In the genomic region with DNA sequence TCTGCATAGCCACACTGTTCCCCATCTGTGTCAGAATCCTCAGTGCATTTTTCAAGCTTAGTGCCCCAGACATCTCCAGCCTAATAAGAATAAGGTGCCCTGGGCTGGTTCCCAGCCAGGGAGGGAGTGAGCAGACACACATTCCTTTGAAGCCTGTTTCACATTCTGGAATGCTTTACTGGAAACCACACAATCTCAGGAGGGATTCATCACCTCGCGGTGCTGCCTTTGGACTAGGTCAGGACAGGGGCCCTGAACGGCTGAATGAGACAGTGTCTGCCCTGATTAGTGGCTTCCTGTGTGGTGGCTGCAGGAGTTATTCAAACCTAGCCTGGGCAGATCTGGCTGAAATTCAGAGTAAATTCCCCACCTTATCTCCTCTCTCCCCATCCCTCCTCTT, we compare ENCODE assay signal across 15 cellular contexts.
DNase-seq lines count a peak whose midpoint lies in the region; ATAC-seq, FAIRE-seq and TF ChIP-seq lines count a peak whose summit lies in the region.
"Had no signal": no experiment of that assay in that cellular context is flagged by ENCODE, and none has a peak within 500 bp of the region (broad histone marks: within the 10 kb centered on the region; RNA-seq: fewer than 3 reads in every experiment).

No MANE protein-coding gene starts in this region.

- peaks cover 5% of the 10 kb centered on the region for H3K27me3 Mint-ChIP-seq in osteocyte (ENCODE audit: unreplicated experiment)
- H3K27me3 Mint-ChIP-seq in activated naive CD8-positive, alpha-beta T cell treated with anti-CD3 and anti-CD28 coated beads for 36 hours: peaks cover 12% of the 10 kb centered on the region

- H3K36me3 ChIP-seq in RWPE2 (ENCODE audit: low read depth): no peaks in the 10 kb centered on the region
- H3K36me3 ChIP-seq: right lobe of liver had no signal

- H3K4me3 Mint-ChIP-seq in osteocyte (ENCODE audit: unreplicated experiment): no peak overlapping the region
- H3K4me3 Mint-ChIP-seq in activated naive CD8-positive, alpha-beta T cell treated with anti-CD3 and anti-CD28 coated beads for 36 hours: no peak overlapping the region
- H3K4me3 Mint-ChIP-seq: activated T-cell treated with anti-CD3 and anti-CD28 coated beads, Interleukin-2, amount 50 U/mL, for 72 hours; endodermal cell had no signal

- no peak for TF ChIP-seq POLR2A in GM12892 (IDR thresholded peaks at IDR 0.05; ENCODE audit: low read depth, low read length)

- TF ChIP-seq CTCF in RWPE2 (IDR thresholded peaks at IDR 0.05; ENCODE audit: poor library complexity, severe bottlenecking): no peak
- TF ChIP-seq CTCF in fibroblast of villous mesenchyme (IDR thresholded peaks at IDR 0.05; ENCODE audit: insufficient read depth, low read depth, low read length): no peak
- TF ChIP-seq CTCF in osteocyte (IDR thresholded peaks at IDR 0.05): no peak

- H3K4me1 ChIP-seq in RWPE2 (ENCODE audit: insufficient read depth, poor library complexity, severe bottlenecking): peaks cover 9% of the 10 kb centered on the region
- H3K4me1 ChIP-seq: body of pancreas, right lobe of liver had no signal

- H3K9me3 ChIP-seq in RWPE2 (ENCODE audit: severe bottlenecking): no peaks in the 10 kb centered on the region
- H3K9me3 ChIP-seq: right lobe of liver had no signal

- no peak overlapping the region for H3K4me3 ChIP-seq in RWPE2 (ENCODE audit: severe bottlenecking)
- H3K4me3 ChIP-seq in fibroblast of villous mesenchyme (ENCODE audit: low read depth, low read length): no peak overlapping the region
- H3K4me3 ChIP-seq: body of pancreas, right lobe of liver had no signal

- peak; percentile 30 for DNase-seq in ELR (ENCODE audit: low read depth)
- no peak for DNase-seq in RWPE2 (ENCODE audit: low spot score)
- peak; percentile 11 for DNase-seq in fibroblast of villous mesenchyme (ENCODE audit: low read depth)
- DNase-seq in osteocyte (ENCODE audit: extremely low spot score, unreplicated experiment): no peak
- no peak for DNase-seq in Kasumi-1 (lab: John Stamatoyannopoulos, UW)
- DNase-seq in effector CD4-positive, alpha-beta T cell: no peak
- no peak for DNase-seq in activated naive CD8-positive, alpha-beta T cell treated with anti-CD3 and anti-CD28 coated beads for 36 hours
- no peak for DNase-seq in GM12892 (ENCODE audit: insufficient read length)
- DNase-seq: activated T-cell treated with anti-CD3 and anti-CD28 coated beads, Interleukin-2, amount 50 U/mL, for 72 hours; endodermal cell; NCI-H2171; right lobe of liver had no signal

- H3K27ac Mint-ChIP-seq in osteocyte (ENCODE audit: unreplicated experiment): peak overlapping the region; percentile 32
- H3K27ac Mint-ChIP-seq in activated naive CD8-positive, alpha-beta T cell treated with anti-CD3 and anti-CD28 coated beads for 36 hours: no peak overlapping the region
- H3K27ac Mint-ChIP-seq: activated T-cell treated with anti-CD3 and anti-CD28 coated beads, Interleukin-2, amount 50 U/mL, for 72 hours; endodermal cell had no signal

- H3K27me3 ChIP-seq in RWPE2 (ENCODE audit: insufficient read depth, poor library complexity, severe bottlenecking): no peaks in the 10 kb centered on the region
- H3K27me3 ChIP-seq: body of pancreas, right lobe of liver had no signal

- peaks cover 46% of the 10 kb centered on the region for H3K4me1 Mint-ChIP-seq in osteocyte (ENCODE audit: unreplicated experiment)
- H3K4me1 Mint-ChIP-seq in activated naive CD8-positive, alpha-beta T cell treated with anti-CD3 and anti-CD28 coated beads for 36 hours: no peaks in the 10 kb centered on the region
- H3K4me1 Mint-ChIP-seq: endodermal cell had no signal

- peaks cover 10% of the 10 kb centered on the region for H3K9me3 Mint-ChIP-seq in osteocyte (ENCODE audit: unreplicated experiment)
- peaks cover 16% of the 10 kb centered on the region for H3K9me3 Mint-ChIP-seq in activated naive CD8-positive, alpha-beta T cell treated with anti-CD3 and anti-CD28 coated beads for 36 hours

- H3K27ac ChIP-seq in RWPE2 (ENCODE audit: poor library complexity, severe bottlenecking): peak overlapping the region; percentile 69
- H3K27ac ChIP-seq: body of pancreas, C4-2B, right lobe of liver had no signal

- ATAC-seq in RWPE2 (ENCODE audit: low read depth): peak; percentile 98
- ATAC-seq: activated T-cell treated with anti-CD3 and anti-CD28 coated beads, Interleukin-2, amount 50 U/mL, for 72 hours; body of pancreas had no signal

- peaks cover 2% of the 10 kb centered on the region for H3K36me3 Mint-ChIP-seq in osteocyte (ENCODE audit: unreplicated experiment)
- H3K36me3 Mint-ChIP-seq in activated naive CD8-positive, alpha-beta T cell treated with anti-CD3 and anti-CD28 coated beads for 36 hours: peaks cover 2% of the 10 kb centered on the region

- no peak for FAIRE-seq in GM12892 (lab: Jason Lieb, UNC)
- FAIRE-seq: G401.6 had no signal

Comparison
In these comparisons a context has a peak if more than half of its experiments do, and no peak if none do; other contexts are left out.
1. DNase-seq: peak in ELR (single experiment) and fibroblast of villous mesenchyme (single experiment); none in RWPE2 (single experiment), osteocyte (single experiment), Kasumi-1 (0 of 2), effector CD4-positive, alpha-beta T cell (single experiment), activated naive CD8-positive, alpha-beta T cell treated with anti-CD3 and anti-CD28 coated beads for 36 hours (single experiment) and GM12892 (single experiment).